23 cellular contexts compared by ENCODE assay signal in the genomic region with DNA sequence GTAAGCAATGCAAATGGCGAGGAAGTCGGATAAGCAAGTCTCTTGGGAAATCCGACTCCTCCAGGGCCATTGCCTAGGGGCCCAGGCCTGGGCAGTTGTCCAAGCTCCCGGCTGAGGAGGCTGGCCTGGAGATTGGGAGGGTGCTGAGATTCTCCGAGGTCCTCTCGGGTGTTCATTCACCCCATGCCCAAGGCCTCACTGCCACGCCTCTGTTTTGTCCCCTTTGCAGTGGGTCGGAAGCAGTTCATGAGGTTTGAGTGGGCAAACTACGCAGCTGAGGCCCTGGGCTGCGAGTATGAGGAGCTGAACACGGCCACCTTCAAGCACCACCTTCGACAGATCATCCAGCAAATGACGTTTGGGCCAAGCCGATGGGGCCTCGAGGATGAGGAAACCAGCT.
A peak's percentile ranks its signal among the peaks of the same experiment; 100 is the strongest.
DNase-seq lines count a peak whose midpoint lies in the region; ATAC-seq, FAIRE-seq and TF ChIP-seq lines count a peak whose summit lies in the region.
"Had no signal": no experiment of that assay in that cellular context is flagged by ENCODE, and none has a peak within 500 bp of the region (broad histone marks: within the 10 kb centered on the region; RNA-seq: fewer than 3 reads in every experiment).

No MANE protein-coding gene starts in this region.

- TF ChIP-seq POLR2A in K562 (conservative IDR thresholded peaks at IDR 0.05): no peak

- POLR2A ChIA-PET in K562 (lab: Yijun Ruan, JAX): no interaction called here
- POLR2A ChIA-PET in activated CD4-positive, alpha-beta T cell treated with anti-CD3 and anti-CD28 coated beads, Interleukin-2, amount 10 ng/mL, durations not matched to agents 7 days and 5 days (lab: Charles Lee): no interaction called here

- no peak overlapping the region for H4K91ac ChIP-seq in neuronal stem cell (ENCODE audit: low read depth, low read length, poor library complexity)
- H4K91ac ChIP-seq in H9 (ENCODE audit: insufficient read length, low read depth, low read length): no peak overlapping the region

- H3K36me3 Mint-ChIP-seq in H9 (ENCODE audit: insufficient read depth in 1 of 3, low read depth in 3 of 3): peaks cover 4 to 11% (median 7%) of the 10 kb centered on the region in 3 experiments; a peak in 5 of 7 replicates
- H3K36me3 Mint-ChIP-seq in activated CD4-positive, alpha-beta T cell treated with anti-CD3 and anti-CD28 coated beads, Interleukin-2, amount 10 ng/mL, durations not matched to agents 7 days and 5 days (ENCODE audit: low read depth): no peaks in the 10 kb centered on the region
- H3K36me3 Mint-ChIP-seq: CD4-positive, alpha-beta memory T cell had no signal

- H3K27ac ChIP-seq in left ventricle myocardium inferior (replicated peaks) (no peak overlapping the region), K562 (ENCODE audit: extremely low read depth, low read depth, low read length) (no peak overlapping the region), neuronal stem cell (replicated peaks; ENCODE audit: low read length) (no peak overlapping the region), H9 (ENCODE audit: insufficient read length, low read depth, low read length) (no peak overlapping the region)
- H3K27ac ChIP-seq: A549 had no signal

- H3K56ac ChIP-seq in H9 (ENCODE audit: insufficient read length, low read depth, low read length): no peak overlapping the region

- H3K27me3 Mint-ChIP-seq in H9 (ENCODE audit: low read depth): peaks cover 27% of the 10 kb centered on the region
- peaks cover 7% of the 10 kb centered on the region for H3K27me3 Mint-ChIP-seq in activated CD4-positive, alpha-beta T cell treated with anti-CD3 and anti-CD28 coated beads, Interleukin-2, amount 10 ng/mL, durations not matched to agents 7 days and 5 days

- H4K20me1 ChIP-seq in K562 (replicated peaks; ENCODE audit: control insufficient read depth, insufficient read depth, low read length) (no peaks in the 10 kb centered on the region), H9 (ENCODE audit: control insufficient read depth, insufficient read depth, insufficient read length) (no peaks in the 10 kb centered on the region)

- H2AFZ ChIP-seq in K562 (ENCODE audit: low read depth, low read length) (no peak overlapping the region), neuronal stem cell (ENCODE audit: low read length) (no peak overlapping the region), H9 (ENCODE audit: low read length) (no peak overlapping the region)

- no peak overlapping the region for H3K23ac ChIP-seq in neuronal stem cell (ENCODE audit: low read depth, low read length, poor library complexity)
- H3K23ac ChIP-seq in H9 (ENCODE audit: insufficient read length, low read depth, low read length): no peak overlapping the region

- H4K5ac ChIP-seq in H9 (ENCODE audit: insufficient read length, low read depth, low read length): no peak overlapping the region

- H2AK5ac ChIP-seq in neuronal stem cell (ENCODE audit: low read depth, low read length) (peak overlapping the region; percentile 64), H9 (ENCODE audit: insufficient read length, low read length) (no peak overlapping the region)

- H3T11ph ChIP-seq in H9 (ENCODE audit: low read length): no peak overlapping the region

- H2BK120ac ChIP-seq in neuronal stem cell (ENCODE audit: low read depth, low read length): no peak overlapping the region
- no peak overlapping the region for H2BK120ac ChIP-seq in H9 (ENCODE audit: low read depth, low read length, poor library complexity, severe bottlenecking)

- CTCF ChIA-PET in K562 (lab: Yijun Ruan, JAX; ENCODE audit: low intra/inter-chr PET ratio): no interaction called here
- CTCF ChIA-PET in activated CD4-positive, alpha-beta T cell treated with anti-CD3 and anti-CD28 coated beads, Interleukin-2, amount 10 ng/mL, durations not matched to agents 7 days and 5 days (lab: Charles Lee): no interaction called here

- H2BK20ac ChIP-seq in H9 (ENCODE audit: low read depth, low read length, poor library complexity, severe bottlenecking): no peak overlapping the region

- H3K18ac ChIP-seq in neuronal stem cell (ENCODE audit: low read length) (peak overlapping the region; percentile 15), H9 (ENCODE audit: insufficient read length, low read depth, low read length) (no peak overlapping the region)

- peaks cover 34% of the 10 kb centered on the region for H3K36me3 ChIP-seq in left ventricle myocardium inferior
- H3K36me3 ChIP-seq in K562 (ENCODE audit: control insufficient read depth, insufficient read depth, low read length): peaks cover 32% of the 10 kb centered on the region; the same call in 2 of the 3 replicates
- no peaks in the 10 kb centered on the region for H3K36me3 ChIP-seq in neuronal stem cell (replicated peaks in 1 of 2; ENCODE audit: control insufficient read depth in 2 of 2, insufficient read depth in 2 of 2, low read length in 2 of 2)

- H3K9me3 ChIP-seq in left ventricle myocardium inferior (replicated peaks): no peaks in the 10 kb centered on the region
- H3K9me3 ChIP-seq in K562 (replicated peaks; ENCODE audit: control insufficient read depth, insufficient read depth, low read depth, low read length): 0 out of 2 replicates have a peak, but pooled peaks cover 2% of the 10 kb centered on the region
- H3K9me3 ChIP-seq in neuronal stem cell (replicated peaks in 1 of 2; ENCODE audit: control insufficient read depth in 2 of 2, insufficient read depth in 1 of 2, low read depth in 1 of 2, low read length in 2 of 2): peaks cover 0 to 6% of the 10 kb centered on the region in 2 donors
- peaks cover 6% of the 10 kb centered on the region for H3K9me3 ChIP-seq in H9 (ENCODE audit: control insufficient read depth, low read depth, low read length)
- H3K9me3 ChIP-seq: A549 had no signal

- no TSS peak for BruUV-seq in K562 (replicated peaks; lab: Mats Ljungman, UMichigan)

- H3K14ac ChIP-seq in neuronal stem cell (ENCODE audit: low read length) (peak overlapping the region; percentile 65), H9 (ENCODE audit: insufficient read depth, low read length) (no peak overlapping the region)

- H2BK15ac ChIP-seq in neuronal stem cell (ENCODE audit: low read length) (no peak overlapping the region), H9 (ENCODE audit: low read depth, low read length) (no peak overlapping the region; the same call in 1 of the 2 replicates)

- WGBS in K562 (ENCODE audit: insufficient coverage, low coverage, missing lambda C conversion rate): 84% methylated on average over 13 of the region's 15 CpGs
- no CpG with 5 or more reads among the region's 15 CpGs for WGBS in neuronal stem cell (ENCODE audit: extremely low coverage in 2 of 2, insufficient read length in 2 of 2, insufficient replicate concordance in 1 of 2), 2 donors
- no CpG with 5 or more reads among the region's 15 CpGs for WGBS in H9 (ENCODE audit: extremely low coverage, insufficient read length, low lambda C conversion rate)

- in situ Hi-C loops in K562 (cut with MboI): no loop called here

- H2BK5ac ChIP-seq in neuronal stem cell (ENCODE audit: low read length) (no peak overlapping the region), H9 (ENCODE audit: insufficient read length, low read length) (no peak overlapping the region)

- ATAC-seq in left ventricle myocardium superior (peak; percentile 17), K562 (no peak), HG02623 (IDR thresholded peaks at IDR 0.05; ENCODE audit: unreplicated experiment) (no peak)
- ATAC-seq: A549 had no signal

- no peaks in the 10 kb centered on the region for H3K27me3 ChIP-seq in left ventricle myocardium inferior (ENCODE audit: low read depth)
- H3K27me3 ChIP-seq in K562 (ENCODE audit: control insufficient read depth in 2 of 2, insufficient read depth in 2 of 2, low read length in 2 of 2): no peaks in the 10 kb centered on the region
- H3K27me3 ChIP-seq in neuronal stem cell (ENCODE audit: control insufficient read depth in 3 of 3, insufficient read depth in 3 of 3, low read depth in 1 of 3, low read length in 3 of 3): peaks cover 0 to 2% (median 0%) of the 10 kb centered on the region in 3 experiments
- H3K27me3 ChIP-seq in H9 (ENCODE audit: insufficient read depth, low read length): no peaks in the 10 kb centered on the region

- H3K9ac ChIP-seq in K562 (ENCODE audit: insufficient read depth in 1 of 2, low read depth in 2 of 2, low read length in 2 of 2): no peak overlapping the region; a peak in 1 of 4 replicates
- H3K9ac ChIP-seq in neuronal stem cell (ENCODE audit: low read depth, low read length, poor library complexity): no peak overlapping the region
- no peak overlapping the region for H3K9ac ChIP-seq in H9 (ENCODE audit: extremely low read depth, insufficient read length, low read length)

- no peaks in the 10 kb centered on the region for H3K23me2 ChIP-seq in H9 (ENCODE audit: insufficient read length, low read depth, low read length, poor library complexity, severe bottlenecking)

- H3K9me1 ChIP-seq in K562 (ENCODE audit: control insufficient read depth, insufficient read depth, low read length): no peaks in the 10 kb centered on the region

- H2BK12ac ChIP-seq in neuronal stem cell (ENCODE audit: low read length): no peak overlapping the region
- no peak overlapping the region for H2BK12ac ChIP-seq in H9 (ENCODE audit: insufficient read length, low read depth, low read length)

- H3K4me2 ChIP-seq in K562 (ENCODE audit: insufficient read depth, low read length) (no peak overlapping the region), neuronal stem cell (ENCODE audit: insufficient read depth, low read length, poor library complexity, severe bottlenecking) (no peak overlapping the region), H9 (ENCODE audit: insufficient read depth, insufficient read length, low read length) (no peak overlapping the region)
- H3K4me2 ChIP-seq: A549 had no signal

- H4K8ac ChIP-seq in neuronal stem cell (ENCODE audit: low read depth, low read length) (no peak overlapping the region), H9 (replicated peaks; ENCODE audit: insufficient read length, low read depth, low read length) (no peak overlapping the region)

- DNase-seq in left ventricle myocardium superior: no peak
- no peak for DNase-seq in left ventricle myocardium inferior
- DNase-seq in K562 (ENCODE audit: extremely low read depth in 1 of 4, low spot score in 3 of 4): no peak
- no peak for DNase-seq in neuronal stem cell (ENCODE audit: low spot score)
- DNase-seq in H9: no peak
- DNase-seq in activated CD4-positive, alpha-beta T cell treated with anti-CD3 and anti-CD28 coated beads, Interleukin-2, amount 10 ng/mL, durations not matched to agents 7 days and 5 days: no peak
- DNase-seq: 8988T; ACHN; AML-193; C1 segment of cervical spinal cord; Calu3; CD4-positive, alpha-beta memory T cell; COR-L47; DMS53; DMS79 treated with DMSO at 0.1 percent for 48 hours; GF-D8; GOT3; HCEC 1CT had no signal

- no peak for TF ChIP-seq RAD21 in K562 (CRISPR knock-in tag; conservative IDR thresholded peaks at IDR 0.05 in 1 of 2, IDR thresholded peaks at IDR 0.05 in 1 of 2)

- no peaks in the 10 kb centered on the region; a peak in 1 of 4 replicates for H3K4me1 Mint-ChIP-seq in H9
- H3K4me1 Mint-ChIP-seq in activated CD4-positive, alpha-beta T cell treated with anti-CD3 and anti-CD28 coated beads, Interleukin-2, amount 10 ng/mL, durations not matched to agents 7 days and 5 days: no peaks in the 10 kb centered on the region
- H3K4me1 Mint-ChIP-seq: CD4-positive, alpha-beta memory T cell had no signal

- TF ChIP-seq CTCF in left ventricle myocardium inferior (IDR thresholded peaks at IDR 0.05; ENCODE audit: borderline replicate concordance) (no peak), K562 (IDR thresholded peaks at IDR 0.05 in 2 of 3, conservative IDR thresholded peaks at IDR 0.05 in 1 of 3; ENCODE audit: insufficient read depth in 2 of 3, low read depth in 1 of 3, low read length in 3 of 3) (no peak), H9 (conservative IDR thresholded peaks at IDR 0.05) (no peak)

- no peak overlapping the region for H3K4me3 Mint-ChIP-seq in H9
- H3K4me3 Mint-ChIP-seq in activated CD4-positive, alpha-beta T cell treated with anti-CD3 and anti-CD28 coated beads, Interleukin-2, amount 10 ng/mL, durations not matched to agents 7 days and 5 days: no peak overlapping the region
- H3K4me3 Mint-ChIP-seq: CD4-positive, alpha-beta memory T cell had no signal

- H3K9me3 Mint-ChIP-seq in H9: peaks cover 21 to 23% of the 10 kb centered on the region in 2 experiments
- no peaks in the 10 kb centered on the region for H3K9me3 Mint-ChIP-seq in activated CD4-positive, alpha-beta T cell treated with anti-CD3 and anti-CD28 coated beads, Interleukin-2, amount 10 ng/mL, durations not matched to agents 7 days and 5 days

- H3K4ac ChIP-seq in neuronal stem cell (ENCODE audit: low read length): no peak overlapping the region
- no peak overlapping the region for H3K4ac ChIP-seq in H9 (ENCODE audit: low read depth, low read length)

- no peak for FAIRE-seq in K562 (lab: Jason Lieb, UNC)
- FAIRE-seq: A549, GM12891, GM18507, H54 had no signal

- no peak for TF ChIP-seq EP300 in K562 (IDR thresholded peaks at IDR 0.05; ENCODE audit: low read length)

- H3K4me1 ChIP-seq in left ventricle myocardium inferior: peaks cover 4% of the 10 kb centered on the region
- no peaks in the 10 kb centered on the region for H3K4me1 ChIP-seq in K562 (replicated peaks in 1 of 2; ENCODE audit: control insufficient read depth in 2 of 2, insufficient read depth in 2 of 2, low read length in 2 of 2)
- peaks cover 3 to 9% of the 10 kb centered on the region in 2 donors for H3K4me1 ChIP-seq in neuronal stem cell (ENCODE audit: control insufficient read depth in 2 of 2, insufficient read depth in 1 of 2, low read depth in 1 of 2, low read length in 2 of 2)
- no peaks in the 10 kb centered on the region for H3K4me1 ChIP-seq in H9 (ENCODE audit: insufficient read depth, low read length)
- H3K4me1 ChIP-seq: A549 had no signal

- no peak overlapping the region for H3K27ac Mint-ChIP-seq in H9
- H3K27ac Mint-ChIP-seq in activated CD4-positive, alpha-beta T cell treated with anti-CD3 and anti-CD28 coated beads, Interleukin-2, amount 10 ng/mL, durations not matched to agents 7 days and 5 days: no peak overlapping the region
- H3K27ac Mint-ChIP-seq: CD4-positive, alpha-beta memory T cell had no signal

- intact Hi-C loops in left ventricle myocardium superior (cut with micrococcal nuclease): no loop called here
- intact Hi-C loops in left ventricle myocardium inferior (cut with micrococcal nuclease): no loop called here
- intact Hi-C loops in K562 (cut with micrococcal nuclease): no loop called here

- H3K79me1 ChIP-seq in neuronal stem cell (ENCODE audit: low read depth, low read length) (no peaks in the 10 kb centered on the region), H9 (ENCODE audit: insufficient read depth, low read depth, low read length, poor library complexity, severe bottlenecking) (no peaks in the 10 kb centered on the region)

- H3K79me2 ChIP-seq in K562 (ENCODE audit: control insufficient read depth, insufficient read depth, low read length) (no peaks in the 10 kb centered on the region), H9 (ENCODE audit: insufficient read depth, low read length) (no peaks in the 10 kb centered on the region)

- H3K4me3 ChIP-seq in left ventricle myocardium inferior (no peak overlapping the region), K562 (no peak overlapping the region), neuronal stem cell (ENCODE audit: low read length in 2 of 2) (no peak overlapping the region)
- H3K4me3 ChIP-seq: A549 had no signal
